10 cellular contexts compared by ENCODE assay signal in genomic region chr7:50397320-50397970, GRCh38. TPM values are rescaled to one million over a fixed set of nuclear protein-coding genes. Genes with fewer than 3 reads are reported as not detected.
DNase-seq lines count a peak whose midpoint lies in the region; ATAC-seq and TF ChIP-seq lines count a peak whose summit lies in the region.
"Had no signal": no experiment of that assay in that cellular context is flagged by ENCODE, and none has a peak within 500 bp of the region (broad histone marks: within the 10 kb centered on the region; RNA-seq: fewer than 3 reads in every experiment).

No MANE protein-coding gene starts in this region.

- H3K9me3 Mint-ChIP-seq in activated naive CD8-positive, alpha-beta T cell treated with anti-CD3 and anti-CD28 coated beads, Interleukin-2, amount 10 ng/mL, durations not matched to agents 7 days and 5 days, result no peaks in the 10 kb centered on the region
- no peaks in the 10 kb centered on the region for H3K9me3 Mint-ChIP-seq in osteocyte (ENCODE audit: unreplicated experiment)

- no peak overlapping the region for H4K8ac ChIP-seq in mesendoderm (ENCODE audit: low read depth, low read length)

- H3K27ac ChIP-seq in mesendoderm (ENCODE audit: low read depth, low read length) (no peak overlapping the region), right lobe of liver (no peak overlapping the region)
- H3K27ac ChIP-seq: suprapubic skin had no signal

- no peak overlapping the region for H2BK5ac ChIP-seq in mesendoderm (ENCODE audit: low read length)

- H3K9ac ChIP-seq in mesendoderm (ENCODE audit: low read length), result no peak overlapping the region

- H3K9me3 ChIP-seq in right lobe of liver, result no peaks in the 10 kb centered on the region
- H3K9me3 ChIP-seq: suprapubic skin had no signal

- ATAC-seq in GM18498 (IDR thresholded peaks at IDR 0.05; ENCODE audit: unreplicated experiment) (peak; percentile 68), GM19455 (IDR thresholded peaks at IDR 0.05; ENCODE audit: unreplicated experiment) (peak; percentile 73), HG03095 (IDR thresholded peaks at IDR 0.05; ENCODE audit: unreplicated experiment) (peak; percentile 60), right lobe of liver (no peak)
- no peak for ATAC-seq in activated naive CD8-positive, alpha-beta T cell treated with anti-CD3 and anti-CD28 coated beads, Interleukin-2, amount 10 ng/mL, durations not matched to agents 7 days and 5 days (ENCODE audit: low read depth)

- H3K56ac ChIP-seq in mesendoderm (ENCODE audit: low read length), result no peak overlapping the region

- no peak overlapping the region for H3K23ac ChIP-seq in mesendoderm (ENCODE audit: low read length)

- no peak for DNase-seq in activated naive CD8-positive, alpha-beta T cell treated with anti-CD3 and anti-CD28 coated beads, Interleukin-2, amount 10 ng/mL, durations not matched to agents 7 days and 5 days
- no peak for DNase-seq in mesendoderm
- DNase-seq in foreskin fibroblast, result no peak
- DNase-seq in osteocyte (ENCODE audit: extremely low spot score, unreplicated experiment), result no peak
- DNase-seq in right lobe of liver, result no peak

- no peak overlapping the region for H2AK5ac ChIP-seq in mesendoderm (ENCODE audit: low read length)

- no peak overlapping the region for H3K4ac ChIP-seq in mesendoderm (ENCODE audit: low read depth, low read length)

- intact Hi-C loops in right lobe of liver (cut with DNase I), result no loop called here

- H3K4me1 ChIP-seq in mesendoderm (ENCODE audit: control insufficient read depth, low read depth, low read length) (no peaks in the 10 kb centered on the region), right lobe of liver (no peaks in the 10 kb centered on the region)
- H3K4me1 ChIP-seq: suprapubic skin had no signal

- no peak overlapping the region for H2BK120ac ChIP-seq in mesendoderm (ENCODE audit: low read depth, low read length)

- TF ChIP-seq CTCF in foreskin fibroblast (IDR thresholded peaks at IDR 0.05; ENCODE audit: low read depth, low read length) (no peak), osteocyte (IDR thresholded peaks at IDR 0.05) (no peak), right lobe of liver (IDR thresholded peaks at IDR 0.05) (no peak)

- H2BK15ac ChIP-seq in mesendoderm (replicated peaks; ENCODE audit: low read depth), result no peak overlapping the region

- H3K36me3 ChIP-seq in mesendoderm (ENCODE audit: control insufficient read depth, insufficient read depth, low read length), result no peaks in the 10 kb centered on the region
- no peaks in the 10 kb centered on the region for H3K36me3 ChIP-seq in right lobe of liver
- H3K36me3 ChIP-seq: suprapubic skin had no signal

- no CpG with 5 or more reads among the region's 2 CpGs for WGBS in mesendoderm (ENCODE audit: extremely low coverage, insufficient coverage, low lambda C conversion rate)
- WGBS in right lobe of liver (ENCODE audit: insufficient coverage, low coverage, low lambda C conversion rate, missing lambda C conversion rate), result 47% methylated on average over 2 of the region's 2 CpGs

- H3K4me2 ChIP-seq in mesendoderm (ENCODE audit: low read length), result no peak overlapping the region

- no peaks in the 10 kb centered on the region for H3K27me3 ChIP-seq in mesendoderm (ENCODE audit: insufficient read depth, low read length, poor library complexity)
- no peaks in the 10 kb centered on the region for H3K27me3 ChIP-seq in right lobe of liver

- no peak overlapping the region for H3K18ac ChIP-seq in mesendoderm (ENCODE audit: low read length)

- H3K4me3 ChIP-seq in mesendoderm (ENCODE audit: low read length), result no peak overlapping the region
- no peak overlapping the region for H3K4me3 ChIP-seq in foreskin fibroblast (ENCODE audit: low read depth in 1 of 2, low read length in 2 of 2)
- no peak overlapping the region for H3K4me3 ChIP-seq in right lobe of liver
- H3K4me3 ChIP-seq: lung, suprapubic skin had no signal

- no peak overlapping the region for H3K4me3 Mint-ChIP-seq in activated naive CD8-positive, alpha-beta T cell treated with anti-CD3 and anti-CD28 coated beads, Interleukin-2, amount 10 ng/mL, durations not matched to agents 7 days and 5 days
- H3K4me3 Mint-ChIP-seq in osteocyte (ENCODE audit: unreplicated experiment), result no peak overlapping the region

- TF ChIP-seq POLR2A in right lobe of liver (IDR thresholded peaks at IDR 0.05), result no peak

- peaks cover 51% of the 10 kb centered on the region for H3K36me3 Mint-ChIP-seq in activated naive CD8-positive, alpha-beta T cell treated with anti-CD3 and anti-CD28 coated beads, Interleukin-2, amount 10 ng/mL, durations not matched to agents 7 days and 5 days
- H3K36me3 Mint-ChIP-seq in osteocyte (ENCODE audit: unreplicated experiment), result no peaks in the 10 kb centered on the region

- no peaks in the 10 kb centered on the region for H3K79me2 ChIP-seq in mesendoderm (ENCODE audit: control insufficient read depth, insufficient read depth, low read length)

- H4K5ac ChIP-seq in mesendoderm (ENCODE audit: low read length), result no peak overlapping the region

- H3K27me3 Mint-ChIP-seq in activated naive CD8-positive, alpha-beta T cell treated with anti-CD3 and anti-CD28 coated beads, Interleukin-2, amount 10 ng/mL, durations not matched to agents 7 days and 5 days, result no peaks in the 10 kb centered on the region
- H3K27me3 Mint-ChIP-seq in osteocyte (ENCODE audit: unreplicated experiment), result peaks cover 23% of the 10 kb centered on the region

- H3K27ac Mint-ChIP-seq in activated naive CD8-positive, alpha-beta T cell treated with anti-CD3 and anti-CD28 coated beads, Interleukin-2, amount 10 ng/mL, durations not matched to agents 7 days and 5 days, result peak overlapping the region; percentile 50
- no peak overlapping the region for H3K27ac Mint-ChIP-seq in osteocyte (ENCODE audit: unreplicated experiment)

- POLR2A ChIA-PET in activated naive CD8-positive, alpha-beta T cell treated with anti-CD3 and anti-CD28 coated beads, Interleukin-2, amount 10 ng/mL, durations not matched to agents 7 days and 5 days (lab: Charles Lee), result interaction anchor here (0.7 kb wide), 1 partner anchor 10 kb away, joined by 3 read pairs; no protein-coding TSS in a partner anchor

- H3K79me1 ChIP-seq in mesendoderm (ENCODE audit: low read length), result no peaks in the 10 kb centered on the region

- peaks cover 55% of the 10 kb centered on the region for H3K4me1 Mint-ChIP-seq in activated naive CD8-positive, alpha-beta T cell treated with anti-CD3 and anti-CD28 coated beads, Interleukin-2, amount 10 ng/mL, durations not matched to agents 7 days and 5 days
- H3K4me1 Mint-ChIP-seq in osteocyte (ENCODE audit: unreplicated experiment), result no peaks in the 10 kb centered on the region

RNA-seq across cellular contexts. Expression of gene FIGNL1, which starts 52.7 kb away (rescaled TPM):
- total RNA-seq in activated naive CD8-positive, alpha-beta T cell treated with anti-CD3 and anti-CD28 coated beads, Interleukin-2, amount 10 ng/mL, durations not matched to agents 7 days and 5 days, result 10 to 100 TPM; 28.4 to 30.9 TPM
- polyA plus RNA-seq in mesendoderm (2013, experiment 1 of 2), result 11.8 TPM
- 12.3 TPM for polyA plus RNA-seq in mesendoderm (2013, experiment 2 of 2)
- total RNA-seq in osteocyte, result 7.6 TPM in 2 replicates
- 10 to 100 TPM in 1 of 6 experiments, 1 to 10 TPM in 5; 2.0 to 12.2 (median 4.4) TPM for total RNA-seq in right lobe of liver

Comparison
In these comparisons a context has a peak if more than half of its experiments do, and no peak if none do; other contexts are left out.
1. ATAC-seq: peak in GM18498 (single experiment), GM19455 (single experiment) and HG03095 (single experiment); none in activated naive CD8-positive, alpha-beta T cell treated with anti-CD3 and anti-CD28 coated beads, Interleukin-2, amount 10 ng/mL, durations not matched to agents 7 days and 5 days (single experiment) and right lobe of liver (0 of 4).